In genomic region chr6:146355521-146356100, GRCh38 we compare ENCODE assay signal across 20 cellular contexts.
"Had no signal": no experiment of that assay in that cellular context is flagged by ENCODE, and none has a peak within 500 bp of the region (broad histone marks: within the 10 kb centered on the region; RNA-seq: fewer than 3 reads in every experiment).

No MANE protein-coding gene starts in this region.

- H3K27me3 Mint-ChIP-seq: naive B cell had no signal

- H3K4me1 Mint-ChIP-seq: naive B cell, T-helper 17 cell had no signal

- H3K36me3 Mint-ChIP-seq: activated naive CD4-positive, alpha-beta T cell treated with anti-CD3 and anti-CD28 coated beads, Interleukin-2, amount 50 U/mL, for 72 hours; naive B cell had no signal

- H3K4me3 Mint-ChIP-seq: activated CD4-positive, alpha-beta memory T cell treated with anti-CD3 and anti-CD28 coated beads, Interleukin-2, amount 10 ng/mL, durations not matched to agents 7 days and 5 days; naive B cell; T-helper 17 cell had no signal

- H3K27ac ChIP-seq: coronary artery, skin epidermis had no signal

- ATAC-seq: activated naive CD4-positive, alpha-beta T cell treated with anti-CD3 and anti-CD28 coated beads, Interleukin-2, amount 50 U/mL, for 72 hours; right cardiac atrium; T-helper 17 cell had no signal

- H3K27ac Mint-ChIP-seq: activated CD4-positive, alpha-beta memory T cell treated with anti-CD3 and anti-CD28 coated beads, Interleukin-2, amount 10 ng/mL, durations not matched to agents 7 days and 5 days; activated naive CD4-positive, alpha-beta T cell treated with anti-CD3 and anti-CD28 coated beads, Interleukin-2, amount 50 U/mL, for 72 hours; naive B cell; T-helper 17 cell had no signal

- H3K4me3 ChIP-seq: coronary artery, skin epidermis had no signal

- H3K9me3 Mint-ChIP-seq: activated CD4-positive, alpha-beta memory T cell treated with anti-CD3 and anti-CD28 coated beads, Interleukin-2, amount 10 ng/mL, durations not matched to agents 7 days and 5 days had no signal

- DNase-seq: activated CD4-positive, alpha-beta memory T cell treated with anti-CD3 and anti-CD28 coated beads, Interleukin-2, amount 10 ng/mL, durations not matched to agents 7 days and 5 days; activated CD4-positive, alpha-beta T cell treated with anti-CD3 and anti-CD28 coated beads for 4 hours; activated effector memory CD4-positive, alpha-beta T cell treated with anti-CD3 and anti-CD28 coated beads, Interleukin-2, amount 50 U/mL, for 16 hours; activated T-cell treated with anti-CD3 and anti-CD28 coated beads, Interleukin-2, amount 50 U/mL, for 48 hours; central memory CD4-positive, alpha-beta T cell; effector CD4-positive, alpha-beta T cell; foreskin melanocyte; head of caudate nucleus; mammary epithelial cell; naive B cell; right cardiac atrium; stimulated activated CD4-positive, alpha-beta T cell treated with anti-CD3 and anti-CD28 coated beads, Interleukin-15, amount 100 ng/mL, for 24 hours; stimulated activated CD4-positive, alpha-beta T cell treated with anti-CD3 and anti-CD28 coated beads, Interleukin-4, amount 100 ng/mL, for 1 hour; stimulated activated naive CD4-positive, alpha-beta T cell; substantia nigra; T-helper 17 cell; trophoblast cell had no signal
